ENCODE assay signal across 10 cellular contexts in the genomic region with DNA sequence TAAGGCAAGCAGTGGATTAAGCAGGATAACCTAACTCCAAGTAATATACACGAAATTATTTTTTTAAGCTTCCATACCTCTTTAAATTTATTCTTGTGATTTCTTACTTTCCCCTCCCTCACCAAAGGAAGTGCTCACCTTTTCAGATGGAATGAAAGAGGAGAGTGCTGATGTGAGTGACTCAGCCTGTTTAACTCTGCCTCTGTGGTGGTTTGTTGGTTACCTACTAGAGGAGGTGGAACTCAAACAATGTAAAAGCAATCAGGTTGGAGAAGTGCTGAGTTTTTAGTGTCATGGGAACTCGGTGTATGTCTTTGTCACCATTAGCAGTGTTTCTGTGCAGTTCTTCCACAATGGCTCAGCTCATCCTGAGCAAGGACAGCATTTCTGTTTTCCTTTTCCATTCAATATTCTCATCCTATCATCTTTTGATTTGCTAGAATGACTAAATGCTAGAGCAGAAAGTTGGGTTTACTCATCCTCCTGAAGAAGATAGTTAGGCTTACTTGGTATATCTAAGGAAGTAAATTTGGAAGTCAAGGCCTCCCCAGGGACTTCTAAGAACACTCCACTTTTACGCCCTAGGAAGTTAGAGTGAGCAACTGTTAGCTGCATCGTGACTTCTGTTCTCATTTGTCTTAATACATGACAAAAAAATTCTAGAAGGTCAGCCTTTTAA. TPM values are rescaled to one million over a fixed set of nuclear protein-coding genes. Genes with fewer than 3 reads are reported as not detected.
A peak's percentile ranks its signal among the peaks of the same experiment; 100 is the strongest.
DNase-seq lines count a peak whose midpoint lies in the region; ATAC-seq, FAIRE-seq and TF ChIP-seq lines count a peak whose summit lies in the region.
"Had no signal": no experiment of that assay in that cellular context is flagged by ENCODE, and none has a peak within 500 bp of the region (broad histone marks: within the 10 kb centered on the region; RNA-seq: fewer than 3 reads in every experiment).

No MANE protein-coding gene starts in this region.

- no peaks in the 10 kb centered on the region for H3K9me3 Mint-ChIP-seq in CD14-positive monocyte
- H3K9me3 Mint-ChIP-seq in activated T-helper 17 cell treated with anti-CD3 and anti-CD28 coated beads, Interleukin-2, amount 50 U/mL, for 72 hours: no peaks in the 10 kb centered on the region

- POLR2A ChIA-PET in HCT116 (lab: Charles Lee): no interaction called here
- POLR2A ChIA-PET in HEK293T (lab: Yijun Ruan, JAX): no interaction called here

- no peak overlapping the region for H3K9ac ChIP-seq in HCT116 (ENCODE audit: low read length)

- intact Hi-C loops in CD14-positive monocyte (cut with micrococcal nuclease): loop anchor here in 1 of 2 donors (5.0 kb wide), 1 partner anchor 54 kb away; no protein-coding TSS in a partner anchor
- intact Hi-C loops in HCT116 (cut with micrococcal nuclease): no loop called here

- TF ChIP-seq RAD21 in HCT116 (IDR thresholded peaks at IDR 0.05; ENCODE audit: low read depth): no peak

- RAD21 ChIA-PET in HCT116 (lab: Charles Lee; ENCODE audit: low non-redundant PET in 1 of 2, low total read pairs in 2 of 2, uncharacterized antibody in 2 of 2, unreplicated experiment in 2 of 2): no interaction called here

- H3K4me1 Mint-ChIP-seq in CD14-positive monocyte: peaks cover 69% of the 10 kb centered on the region
- peaks cover 32% of the 10 kb centered on the region for H3K4me1 Mint-ChIP-seq in activated T-helper 17 cell treated with anti-CD3 and anti-CD28 coated beads, Interleukin-2, amount 50 U/mL, for 72 hours

- peaks cover 18 to 24% of the 10 kb centered on the region in 2 donors for H3K36me3 Mint-ChIP-seq in CD14-positive monocyte
- H3K36me3 Mint-ChIP-seq in activated T-helper 17 cell treated with anti-CD3 and anti-CD28 coated beads, Interleukin-2, amount 50 U/mL, for 72 hours (ENCODE audit: low read depth): peaks cover 3% of the 10 kb centered on the region

- no TSS peak for BruUV-seq in HCT116 (replicated peaks; lab: Mats Ljungman, UMichigan)

- H4K20me1 ChIP-seq in HCT116 (ENCODE audit: insufficient read depth): no peaks in the 10 kb centered on the region

- peak overlapping the region in 4 of 7 donors; percentile 5 to 50 (median 28) for H3K27ac Mint-ChIP-seq in CD14-positive monocyte
- H3K27ac Mint-ChIP-seq in activated T-helper 17 cell treated with anti-CD3 and anti-CD28 coated beads, Interleukin-2, amount 50 U/mL, for 72 hours: peak overlapping the region; percentile 85

- peak overlapping the region; percentile 3; the same call in 1 of the 2 replicates for H3K27ac ChIP-seq in HCT116 (ENCODE audit: low read depth, low read length)

- peak overlapping the region; percentile 38 for H3K4me2 ChIP-seq in HCT116 (ENCODE audit: low read length)

- TF ChIP-seq CTCF in CD14-positive monocyte (IDR thresholded peaks at IDR 0.05) (no peak), HCT116 (IDR thresholded peaks at IDR 0.05 in 2 of 3, conservative IDR thresholded peaks at IDR 0.05 in 1 of 3; ENCODE audit: borderline replicate concordance in 1 of 3, insufficient read depth in 1 of 3, low read depth in 2 of 3, low read length in 2 of 3) (no peak)

- no peak overlapping the region for H3K4me3 ChIP-seq in HCT116 (replicated peaks in 1 of 2; ENCODE audit: low read depth in 1 of 2, low read length in 2 of 2)

- H3K27me3 ChIP-seq in HCT116 (ENCODE audit: insufficient read depth, low read length): no peaks in the 10 kb centered on the region

- DNase-seq in CD14-positive monocyte (ENCODE audit: low spot score) (no peak), HCT116 (ENCODE audit: low read depth, low spot score) (no peak), islet precursor cell (peak; percentile 82), AG08395 (ENCODE audit: low spot score) (no peak), HEK293T (ENCODE audit: extremely low spot score) (no peak), HTR-8/SVneo (ENCODE audit: insufficient read length, low spot score) (no peak), OCI-M2 (lab: John Stamatoyannopoulos, UW; ENCODE audit: unreplicated experiment) (no peak)
- DNase-seq: cerebellar nuclear complex, GF-D8 had no signal

- peaks cover 36% of the 10 kb centered on the region for H3K79me2 ChIP-seq in HCT116 (ENCODE audit: insufficient read depth, low read length)

- FAIRE-seq in HTR-8/SVneo (lab: Jason Lieb, UNC): no peak

- no peak overlapping the region for H3K4me3 Mint-ChIP-seq in CD14-positive monocyte
- H3K4me3 Mint-ChIP-seq in activated T-helper 17 cell treated with anti-CD3 and anti-CD28 coated beads, Interleukin-2, amount 50 U/mL, for 72 hours: no peak overlapping the region

- H3K27me3 Mint-ChIP-seq in CD14-positive monocyte (ENCODE audit: low read depth in 3 of 3): peaks cover 0 to 1% (median 0%) of the 10 kb centered on the region in 3 donors
- no peaks in the 10 kb centered on the region for H3K27me3 Mint-ChIP-seq in activated T-helper 17 cell treated with anti-CD3 and anti-CD28 coated beads, Interleukin-2, amount 50 U/mL, for 72 hours

- no peak for TF ChIP-seq POLR2A in HCT116 (IDR thresholded peaks at IDR 0.05; ENCODE audit: borderline replicate concordance, extremely low read depth, insufficient read depth, insufficient read length)

- CTCF ChIA-PET in HCT116 (lab: Charles Lee): interaction anchor here (1.9 kb wide), 1 partner anchor 130 kb away, joined by 8 read pairs; no protein-coding TSS in a partner anchor
- CTCF ChIA-PET in HEK293T (lab: Yijun Ruan, JAX): interaction anchor here (0.8 kb wide), 1 partner anchor 36 kb away, joined by 3 read pairs; no protein-coding TSS in a partner anchor

- no peaks in the 10 kb centered on the region for H3K9me3 ChIP-seq in HCT116 (ENCODE audit: control insufficient read depth in 1 of 2, insufficient read depth in 1 of 2, low read depth in 1 of 2, low read length in 2 of 2)

- no peaks in the 10 kb centered on the region for H3K9me2 ChIP-seq in HCT116 (ENCODE audit: insufficient read depth)

- H2AFZ ChIP-seq in HCT116 (ENCODE audit: low read depth, low read length, poor library complexity, severe bottlenecking): no peak overlapping the region

- H3K4me1 ChIP-seq in HCT116 (ENCODE audit: control insufficient read depth in 1 of 2, insufficient read depth in 2 of 2, low read length in 2 of 2): peaks cover 23 to 48% of the 10 kb centered on the region in 2 experiments

- H3K36me3 ChIP-seq in HCT116 (ENCODE audit: control insufficient read depth in 1 of 2, insufficient read depth in 2 of 2, low read length in 2 of 2): no peaks in the 10 kb centered on the region

- ATAC-seq in HCT116: peak; percentile 58
- peak; percentile 71 for ATAC-seq in activated T-helper 17 cell treated with anti-CD3 and anti-CD28 coated beads, Interleukin-2, amount 50 U/mL, for 72 hours (replicated peaks)

TF ChIP-seq in HCT116, 20 proteins besides CTCF, POLR2A, EP300 and RAD21:
- 0 out of 2 replicates have a peak, but pooled peaks have one; percentile 46 for TF ChIP-seq CBX3 (IDR thresholded peaks at IDR 0.05; ENCODE audit: low read depth)
- TF ChIP-seq ZNF274 (IDR thresholded peaks at IDR 0.05; ENCODE audit: low read depth, low read length): no peak
- TF ChIP-seq SP1 (IDR thresholded peaks at IDR 0.05; ENCODE audit: low read depth): 0 out of 2 replicates have a peak, but pooled peaks have one; percentile 13
- peak; percentile 51; the same call in 1 of the 2 replicates for TF ChIP-seq JUND (IDR thresholded peaks at IDR 0.05)
- TF ChIP-seq SIN3A (IDR thresholded peaks at IDR 0.05; ENCODE audit: low read depth): no peak
- TF ChIP-seq ELF1 (IDR thresholded peaks at IDR 0.05; ENCODE audit: borderline replicate concordance, low read depth): no peak
- no peak for TF ChIP-seq YY1 (IDR thresholded peaks at IDR 0.05; ENCODE audit: extremely low read depth, insufficient replicate concordance, low read depth, low read length)
- TF ChIP-seq FOSL1 (IDR thresholded peaks at IDR 0.05; ENCODE audit: low read depth): peak; percentile 37; the same call in 1 of the 2 replicates
- no peak for TF ChIP-seq EZH2 (IDR thresholded peaks at IDR 0.05)

TF ChIP-seq in HEK293T, 16 proteins besides CTCF, POLR2A, EP300 and RAD21:
- TF ChIP-seq FOXA1 (IDR thresholded peaks at IDR 0.05): no peak
- no peak for TF ChIP-seq BHLHE40 (IDR thresholded peaks at IDR 0.05; ENCODE audit: borderline replicate concordance)
- TF ChIP-seq ELF4 (IDR thresholded peaks at IDR 0.05): no peak
TF ChIP-seq in HEK293T: peak in this region for 0.

RNA-seq across cellular contexts. Expression of gene ADD3, which starts 6.0 kb away (rescaled TPM):
- 100 to 1,000 TPM; 111 to 126 TPM for polyA plus RNA-seq in CD14-positive monocyte
- total RNA-seq in HCT116 (2021; ENCODE audit: unreplicated experiment): 41.1 TPM
- polyA plus RNA-seq in HCT116 (2012): 29.7 and 37.2 TPM in 2 replicates
- 100 to 1,000 TPM; 115 to 119 TPM for total RNA-seq in activated T-helper 17 cell treated with anti-CD3 and anti-CD28 coated beads, Interleukin-2, amount 50 U/mL, for 72 hours
